Comparison of ENCODE assay signal across 12 cellular contexts in genomic region chr2:73928995-73929394, GRCh38. TPM values are rescaled to one million over a fixed set of nuclear protein-coding genes. Genes with fewer than 3 reads are reported as not detected.
DNase-seq lines count a peak whose midpoint lies in the region; ATAC-seq and TF ChIP-seq lines count a peak whose summit lies in the region.
"Had no signal": no experiment of that assay in that cellular context is flagged by ENCODE, and none has a peak within 500 bp of the region (broad histone marks: within the 10 kb centered on the region; RNA-seq: fewer than 3 reads in every experiment).

No MANE protein-coding gene starts in this region.

- H3K9me3 ChIP-seq in SK-N-SH (no peaks in the 10 kb centered on the region), endodermal cell (ENCODE audit: control insufficient read depth, low read length) (no peaks in the 10 kb centered on the region)

- no peak for TF ChIP-seq EP300 in SK-N-SH (IDR thresholded peaks at IDR 0.05; ENCODE audit: borderline replicate concordance in 1 of 2, low read depth in 1 of 2, low read length in 1 of 2)

- CTCF ChIA-PET in activated naive CD4-positive, alpha-beta T cell treated with anti-CD3 and anti-CD28 coated beads for 36 hours (lab: Charles Lee) = interaction anchor here (1.2 to 1.3 kb wide), 3 partner anchors 8 to 101 kb away, joined by 3 to 4 read pairs (median 3); partner anchors contain the start of gene STAMBP
- CTCF ChIA-PET in SK-N-SH (lab: Yijun Ruan, JAX) = no interaction called here

- H3K9ac ChIP-seq in SK-N-SH (no peak overlapping the region), endodermal cell (ENCODE audit: extremely low read depth, low read length, poor library complexity, severe bottlenecking) (no peak overlapping the region)

- H3K4me1 ChIP-seq in SK-N-SH (ENCODE audit: control insufficient read depth in 1 of 2, insufficient read depth in 2 of 2, low read depth in 1 of 2, low read length in 1 of 2) (peaks cover 18 to 23% of the 10 kb centered on the region in 2 experiments; a peak in 3 of 4 replicates), endodermal cell (ENCODE audit: control insufficient read depth, insufficient read depth, low read length) (no peaks in the 10 kb centered on the region)

- no peak for TF ChIP-seq RAD21 in SK-N-SH (IDR thresholded peaks at IDR 0.05; ENCODE audit: low read length)

- peak overlapping the region; percentile 69 for H3K4me3 Mint-ChIP-seq in activated naive CD4-positive, alpha-beta T cell treated with anti-CD3 and anti-CD28 coated beads for 36 hours
- H3K4me3 Mint-ChIP-seq in endodermal cell = no peak overlapping the region
- peak overlapping the region; percentile 85 for H3K4me3 Mint-ChIP-seq in stimulated activated effector memory CD8-positive, alpha-beta T cell treated with anti-CD3 and anti-CD28 coated beads, Interleukin-12 subunit alpha, Interleukin-12 subunit beta, amount 100 ng/mL, for 72 hours

- H3K27me3 ChIP-seq in SK-N-SH (ENCODE audit: insufficient read depth) (no peaks in the 10 kb centered on the region), endodermal cell (ENCODE audit: control insufficient read depth, insufficient read depth, low read length, poor library complexity, severe bottlenecking) (peaks cover under 1% of the 10 kb centered on the region)

- H3K4me3 ChIP-seq in SK-N-SH (ENCODE audit: low read depth in 2 of 2, low read length in 1 of 2) (peak overlapping the region in 1 of 2 experiments; percentile 14; a peak in 1 of 4 replicates), endodermal cell (ENCODE audit: low read length) (peak overlapping the region; percentile 98)

- H3K9me2 ChIP-seq in SK-N-SH = no peaks in the 10 kb centered on the region

- peaks cover 56% of the 10 kb centered on the region for H4K20me1 ChIP-seq in SK-N-SH (ENCODE audit: insufficient read depth)

- 96% methylated on average over 2 of the region's 2 CpGs for WGBS in SK-N-SH (ENCODE audit: low lambda C conversion rate)
- 98 to 100% methylated on average over 1 to 2 of the region's 2 CpGs for WGBS in endodermal cell (ENCODE audit: insufficient coverage in 1 of 2, insufficient read length in 1 of 2), 2 experiments

- no peak overlapping the region for H2AFZ ChIP-seq in SK-N-SH (ENCODE audit: low read depth)

- peaks cover 11% of the 10 kb centered on the region for H3F3A ChIP-seq in SK-N-SH (replicated peaks; ENCODE audit: insufficient read depth)

- intact Hi-C loops in activated naive CD4-positive, alpha-beta T cell treated with anti-CD3 and anti-CD28 coated beads for 36 hours (cut with micrococcal nuclease) = loop anchor here (5.0 kb wide), 3 partner anchors 528 to 1033 kb away; partner anchors contain the start of genes ALMS1, INO80B and WBP1

- H3K27ac ChIP-seq in SK-N-SH (ENCODE audit: low read depth in 2 of 2, low read length in 1 of 2) = no peak overlapping the region
- H3K27ac ChIP-seq in endodermal cell (ENCODE audit: low read depth, low read length) = no peak overlapping the region

- no peak for ATAC-seq in stimulated activated effector memory CD8-positive, alpha-beta T cell treated with anti-CD3 and anti-CD28 coated beads, Interleukin-12 subunit alpha, Interleukin-12 subunit beta, amount 100 ng/mL, for 72 hours
- no peak for ATAC-seq in GM21381 (IDR thresholded peaks at IDR 0.05; ENCODE audit: unreplicated experiment)

- H3K79me2 ChIP-seq in SK-N-SH (ENCODE audit: insufficient read depth) = peaks cover 70% of the 10 kb centered on the region

- peak overlapping the region; percentile 46 for H3K27ac Mint-ChIP-seq in activated naive CD4-positive, alpha-beta T cell treated with anti-CD3 and anti-CD28 coated beads for 36 hours
- no peak overlapping the region for H3K27ac Mint-ChIP-seq in endodermal cell
- no peak overlapping the region for H3K27ac Mint-ChIP-seq in stimulated activated effector memory CD8-positive, alpha-beta T cell treated with anti-CD3 and anti-CD28 coated beads, Interleukin-12 subunit alpha, Interleukin-12 subunit beta, amount 100 ng/mL, for 72 hours

- peaks cover 67% of the 10 kb centered on the region for H3K4me1 Mint-ChIP-seq in activated naive CD4-positive, alpha-beta T cell treated with anti-CD3 and anti-CD28 coated beads for 36 hours (ENCODE audit: low read depth)
- peaks cover 12% of the 10 kb centered on the region for H3K4me1 Mint-ChIP-seq in endodermal cell
- peaks cover 57% of the 10 kb centered on the region for H3K4me1 Mint-ChIP-seq in stimulated activated effector memory CD8-positive, alpha-beta T cell treated with anti-CD3 and anti-CD28 coated beads, Interleukin-12 subunit alpha, Interleukin-12 subunit beta, amount 100 ng/mL, for 72 hours

- TF ChIP-seq CTCF in SK-N-SH (IDR thresholded peaks at IDR 0.05) (no peak), endodermal cell (conservative IDR thresholded peaks at IDR 0.05) (no peak)

- H3K36me3 ChIP-seq in SK-N-SH (replicated peaks in 1 of 2; ENCODE audit: control insufficient read depth in 1 of 2, insufficient read depth in 2 of 2, low read length in 1 of 2) (peaks cover 19 to 20% of the 10 kb centered on the region in 2 experiments), endodermal cell (ENCODE audit: control insufficient read depth, insufficient read depth, low read length) (peaks cover 18% of the 10 kb centered on the region)

- POLR2A ChIA-PET in SK-N-SH (lab: Yijun Ruan, JAX) = no interaction called here

- no peaks in the 10 kb centered on the region for H3K9me3 Mint-ChIP-seq in activated naive CD4-positive, alpha-beta T cell treated with anti-CD3 and anti-CD28 coated beads for 36 hours
- H3K9me3 Mint-ChIP-seq in endodermal cell = no peaks in the 10 kb centered on the region
- no peaks in the 10 kb centered on the region for H3K9me3 Mint-ChIP-seq in stimulated activated effector memory CD8-positive, alpha-beta T cell treated with anti-CD3 and anti-CD28 coated beads, Interleukin-12 subunit alpha, Interleukin-12 subunit beta, amount 100 ng/mL, for 72 hours

- DNase-seq in activated naive CD4-positive, alpha-beta T cell treated with anti-CD3 and anti-CD28 coated beads for 36 hours = no peak
- no peak for DNase-seq in activated naive CD4-positive, alpha-beta T cell (lab: John Stamatoyannopoulos, UW)
- DNase-seq in SK-N-SH (no peak), endodermal cell (peak; percentile 28), NCI-H187 treated with DMSO at 0.1 percent for 48 hours (lab: John Stamatoyannopoulos, UW) (no peak), hepatic stellate cell (ENCODE audit: low spot score) (no peak)
- no peak for DNase-seq in stimulated activated effector memory CD8-positive, alpha-beta T cell treated with anti-CD3 and anti-CD28 coated beads, Interleukin-12 subunit alpha, Interleukin-12 subunit beta, amount 100 ng/mL, for 72 hours (ENCODE audit: low spot score in 2 of 2)
- DNase-seq: NCI-H1417, NCI-H774 had no signal

- H3K4me2 ChIP-seq in SK-N-SH = peak overlapping the region; percentile 77

- H3K27me3 Mint-ChIP-seq in activated naive CD4-positive, alpha-beta T cell treated with anti-CD3 and anti-CD28 coated beads for 36 hours (ENCODE audit: low read depth) = no peaks in the 10 kb centered on the region
- H3K27me3 Mint-ChIP-seq in endodermal cell (ENCODE audit: insufficient read depth) = no peaks in the 10 kb centered on the region

- H3K36me3 Mint-ChIP-seq in activated naive CD4-positive, alpha-beta T cell treated with anti-CD3 and anti-CD28 coated beads for 36 hours (ENCODE audit: low read depth) = peaks cover 17% of the 10 kb centered on the region
- H3K36me3 Mint-ChIP-seq in endodermal cell (ENCODE audit: low read depth) = peaks cover 10% of the 10 kb centered on the region
- H3K36me3 Mint-ChIP-seq in stimulated activated effector memory CD8-positive, alpha-beta T cell treated with anti-CD3 and anti-CD28 coated beads, Interleukin-12 subunit alpha, Interleukin-12 subunit beta, amount 100 ng/mL, for 72 hours = peaks cover 44% of the 10 kb centered on the region

TF ChIP-seq in SK-N-SH, 30 proteins besides CTCF, POLR2A, EP300 and RAD21 (continues in another document):
- TF ChIP-seq JUND (IDR thresholded peaks at IDR 0.05) (no peak), NFIC (IDR thresholded peaks at IDR 0.05; ENCODE audit: borderline replicate concordance) (no peak), FOXM1 (IDR thresholded peaks at IDR 0.05; ENCODE audit: low read depth) (no peak), FOSL2 (IDR thresholded peaks at IDR 0.05; ENCODE audit: borderline replicate concordance, low read depth) (no peak), RFX5 (IDR thresholded peaks at IDR 0.05; ENCODE audit: low read length) (no peak), TEAD4 (IDR thresholded peaks at IDR 0.05; ENCODE audit: borderline replicate concordance, insufficient read depth) (no peak), MXI1 (IDR thresholded peaks at IDR 0.05; ENCODE audit: low read depth, low read length) (no peak), RCOR1 (IDR thresholded peaks at IDR 0.05; ENCODE audit: low read length) (no peak), GABPA (IDR thresholded peaks at IDR 0.05; ENCODE audit: low read depth) (no peak), MEF2A (IDR thresholded peaks at IDR 0.05; ENCODE audit: borderline replicate concordance, low read depth) (no peak), ELF1 (IDR thresholded peaks at IDR 0.05) (no peak), MAX (IDR thresholded peaks at IDR 0.05; ENCODE audit: low read depth) (no peak)

RNA-seq across cellular contexts. Expression of gene DGUOK, which starts 2.3 kb away (rescaled TPM):
- 100 to 1,000 TPM; 112 to 115 TPM for total RNA-seq in activated naive CD4-positive, alpha-beta T cell treated with anti-CD3 and anti-CD28 coated beads for 36 hours
- 122 and 130 TPM in 2 replicates for polyA plus RNA-seq in SK-N-SH (2012; rRNA removed)
- 128 and 130 TPM in 2 replicates for polyA plus RNA-seq in SK-N-SH (2012; cell fraction: cytosol; rRNA removed)
- polyA plus RNA-seq in SK-N-SH (2012; cell fraction: nucleus; rRNA removed) = 56.8 and 62.7 TPM in 2 replicates
- total RNA-seq in endodermal cell = 10 to 100 TPM; 61.1 to 85.2 TPM
- polyA plus RNA-seq in endodermal cell (2013, experiment 1 of 2) = 121 TPM
- 111 TPM for polyA plus RNA-seq in endodermal cell (2013, experiment 2 of 2)

RNA-seq across cellular contexts. Expression of gene ACTG2, which starts 36.2 kb away (rescaled TPM):
- total RNA-seq in activated naive CD4-positive, alpha-beta T cell treated with anti-CD3 and anti-CD28 coated beads for 36 hours = not detected
- polyA plus RNA-seq in SK-N-SH (2012; rRNA removed) = 0.10 and 0.25 TPM in 2 replicates
- 0.09 and 0.17 TPM in 2 replicates for polyA plus RNA-seq in SK-N-SH (2012; cell fraction: cytosol; rRNA removed)
- polyA plus RNA-seq in SK-N-SH (2012; cell fraction: nucleus; rRNA removed) = 0.18 and 0.26 TPM in 2 replicates
- 1 to 10 TPM; 1.5 to 1.6 TPM for total RNA-seq in endodermal cell
- 7.3 TPM for polyA plus RNA-seq in endodermal cell (2013, experiment 1 of 2)
- 12.0 TPM for polyA plus RNA-seq in endodermal cell (2013, experiment 2 of 2)
- total RNA-seq: endothelial cell of umbilical vein, G401 had no signal
- polyA plus RNA-seq: endothelial cell of umbilical vein had no signal

RNA-seq across cellular contexts. Expression of gene TET3, which starts 55.7 kb away (rescaled TPM):
- 10 to 100 TPM; 14.4 to 15.2 TPM for total RNA-seq in activated naive CD4-positive, alpha-beta T cell treated with anti-CD3 and anti-CD28 coated beads for 36 hours
- polyA plus RNA-seq in SK-N-SH (2012; rRNA removed) = 1.6 TPM in 2 replicates
- 1.5 and 1.6 TPM in 2 replicates for polyA plus RNA-seq in SK-N-SH (2012; cell fraction: cytosol; rRNA removed)
- polyA plus RNA-seq in SK-N-SH (2012; cell fraction: nucleus; rRNA removed) = 7.2 and 8.0 TPM in 2 replicates
- 10 to 100 TPM; 23.5 to 26.3 TPM for total RNA-seq in endodermal cell
- 12.5 TPM for polyA plus RNA-seq in endodermal cell (2013, experiment 1 of 2)
- polyA plus RNA-seq in endodermal cell (2013, experiment 2 of 2) = 12.4 TPM
